In the genomic region with DNA sequence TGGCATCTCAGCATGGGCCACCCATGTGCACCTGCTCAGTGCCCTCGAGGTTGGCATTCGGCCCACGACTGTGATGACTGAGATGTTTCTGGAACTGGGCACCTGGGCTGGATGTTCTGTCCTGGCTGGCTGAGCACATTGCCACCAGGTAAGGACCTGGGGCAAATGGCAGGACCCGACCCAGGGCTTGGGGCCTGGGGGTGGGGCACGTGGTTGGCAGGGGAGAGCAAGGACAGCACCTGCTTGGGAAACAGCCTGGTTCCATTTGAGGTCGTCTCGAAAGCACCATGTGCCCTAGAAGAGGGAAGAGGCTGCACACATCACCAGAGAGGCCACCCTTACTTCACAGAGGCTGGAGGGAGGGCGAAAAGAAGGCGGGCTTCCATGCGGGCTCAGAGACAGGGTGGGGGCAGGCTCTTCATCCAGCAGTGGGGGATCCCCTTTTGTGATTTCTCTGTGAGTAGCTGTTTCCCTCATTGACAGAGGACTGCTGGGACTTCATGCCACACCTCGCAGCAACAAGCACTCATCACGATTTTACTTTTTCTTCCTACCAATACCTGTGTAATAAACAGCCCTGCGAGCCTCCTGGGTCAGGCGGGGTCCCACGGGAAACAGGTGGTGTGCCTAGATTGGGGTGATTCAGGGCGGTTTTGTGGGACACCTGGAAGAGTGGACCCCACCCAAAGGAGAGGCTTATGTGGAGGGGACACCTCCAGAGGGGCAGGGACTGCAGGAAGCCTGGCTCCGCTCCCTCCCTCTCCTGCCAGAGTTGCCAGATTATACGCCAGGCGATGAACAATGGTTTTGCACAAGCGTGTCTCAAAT, we compare ENCODE assay signal across 8 cellular contexts. TPM values are rescaled to one million over a fixed set of nuclear protein-coding genes. Genes with fewer than 3 reads are reported as not detected.
A peak's percentile ranks its signal among the peaks of the same experiment; 100 is the strongest.
DNase-seq lines count a peak whose midpoint lies in the region; ATAC-seq and TF ChIP-seq lines count a peak whose summit lies in the region.

No MANE protein-coding gene starts in this region.

- no peak overlapping the region for H3K4me2 ChIP-seq in hepatocyte

- peak; percentile 57 for ATAC-seq in GM18868 (IDR thresholded peaks at IDR 0.05; ENCODE audit: unreplicated experiment)
- ATAC-seq in GM19397 (IDR thresholded peaks at IDR 0.05; ENCODE audit: unreplicated experiment), result no peak
- no peak for ATAC-seq in HG03139 (IDR thresholded peaks at IDR 0.05; ENCODE audit: unreplicated experiment)

- H3K27ac ChIP-seq in skin epidermis (peak overlapping the region in 14 of 21 experiments; percentile 9 to 88 (median 76)), hepatocyte (no peak overlapping the region)

- H3K4me1 ChIP-seq in hepatocyte (ENCODE audit: insufficient read depth), result no peaks in the 10 kb centered on the region

- H3K4me3 ChIP-seq in skin epidermis (no peak overlapping the region), hepatocyte (no peak overlapping the region)

- H2AFZ ChIP-seq in hepatocyte, result no peak overlapping the region

- WGBS in hepatocyte (ENCODE audit: low lambda C conversion rate, missing lambda C conversion rate), result 81% methylated on average over 20 of the region's 20 CpGs

- no peaks in the 10 kb centered on the region for H3K9me3 ChIP-seq in hepatocyte (ENCODE audit: low read depth)

- H3K36me3 ChIP-seq in hepatocyte (replicated peaks; ENCODE audit: insufficient read depth, low read depth), result no peaks in the 10 kb centered on the region

- no peaks in the 10 kb centered on the region for H4K20me1 ChIP-seq in hepatocyte (ENCODE audit: insufficient read depth, poor library complexity, severe bottlenecking)

- H3K79me2 ChIP-seq in hepatocyte, result no peaks in the 10 kb centered on the region

- no peaks in the 10 kb centered on the region for H3K9me2 ChIP-seq in hepatocyte (replicated peaks; ENCODE audit: insufficient read depth)

- TF ChIP-seq CTCF in hepatocyte (IDR thresholded peaks at IDR 0.05; ENCODE audit: poor library complexity), result no peak

- DNase-seq in NAMALWA (ENCODE audit: low spot score) (peak; percentile 51), NCI-H1417 (lab: John Stamatoyannopoulos, UW) (no peak), hepatocyte (ENCODE audit: low spot score) (no peak)
- peak; percentile 41 for DNase-seq in central memory CD4-positive, alpha-beta T cell

- no peaks in the 10 kb centered on the region for H3K27me3 ChIP-seq in hepatocyte

RNA-seq across cellular contexts. Expression of gene TMEM187, which starts 12.0 kb away (rescaled TPM):
- 7.4 and 8.7 TPM in 2 replicates for total RNA-seq in hepatocyte
- polyA plus RNA-seq in hepatocyte, result 8.0 and 12.1 TPM in 2 replicates

RNA-seq across cellular contexts. Expression of gene HCFC1, which starts 12.9 kb away (rescaled TPM):
- total RNA-seq in hepatocyte, result 11.6 and 25.0 TPM in 2 replicates
- 16.7 and 18.9 TPM in 2 replicates for polyA plus RNA-seq in hepatocyte

RNA-seq across cellular contexts. Expression of gene IRAK1, which starts 35.1 kb away (rescaled TPM):
- 44.1 TPM in 2 replicates for total RNA-seq in hepatocyte
- polyA plus RNA-seq in hepatocyte, result 99.4 and 112 TPM in 2 replicates

RNA-seq across cellular contexts. Expression of gene RENBP, which starts 40.1 kb away (rescaled TPM):
- total RNA-seq in hepatocyte, result 22.2 and 22.8 TPM in 2 replicates
- polyA plus RNA-seq in hepatocyte, result 5.8 and 13.2 TPM in 2 replicates

RNA-seq across cellular contexts. Expression of gene NAA10, which starts 49.7 kb away (rescaled TPM):
- total RNA-seq in hepatocyte, result 74.0 and 83.5 TPM in 2 replicates
- polyA plus RNA-seq in hepatocyte, result 118 and 134 TPM in 2 replicates

Comparison
In these comparisons a context has a peak if more than half of its experiments do, and no peak if none do; other contexts are left out.
1. DNase-seq: peak in NAMALWA (single experiment) and central memory CD4-positive, alpha-beta T cell (single experiment); none in NCI-H1417 (0 of 3) and hepatocyte (single experiment).